ENCODE assay signal across 10 cellular contexts in the genomic region with DNA sequence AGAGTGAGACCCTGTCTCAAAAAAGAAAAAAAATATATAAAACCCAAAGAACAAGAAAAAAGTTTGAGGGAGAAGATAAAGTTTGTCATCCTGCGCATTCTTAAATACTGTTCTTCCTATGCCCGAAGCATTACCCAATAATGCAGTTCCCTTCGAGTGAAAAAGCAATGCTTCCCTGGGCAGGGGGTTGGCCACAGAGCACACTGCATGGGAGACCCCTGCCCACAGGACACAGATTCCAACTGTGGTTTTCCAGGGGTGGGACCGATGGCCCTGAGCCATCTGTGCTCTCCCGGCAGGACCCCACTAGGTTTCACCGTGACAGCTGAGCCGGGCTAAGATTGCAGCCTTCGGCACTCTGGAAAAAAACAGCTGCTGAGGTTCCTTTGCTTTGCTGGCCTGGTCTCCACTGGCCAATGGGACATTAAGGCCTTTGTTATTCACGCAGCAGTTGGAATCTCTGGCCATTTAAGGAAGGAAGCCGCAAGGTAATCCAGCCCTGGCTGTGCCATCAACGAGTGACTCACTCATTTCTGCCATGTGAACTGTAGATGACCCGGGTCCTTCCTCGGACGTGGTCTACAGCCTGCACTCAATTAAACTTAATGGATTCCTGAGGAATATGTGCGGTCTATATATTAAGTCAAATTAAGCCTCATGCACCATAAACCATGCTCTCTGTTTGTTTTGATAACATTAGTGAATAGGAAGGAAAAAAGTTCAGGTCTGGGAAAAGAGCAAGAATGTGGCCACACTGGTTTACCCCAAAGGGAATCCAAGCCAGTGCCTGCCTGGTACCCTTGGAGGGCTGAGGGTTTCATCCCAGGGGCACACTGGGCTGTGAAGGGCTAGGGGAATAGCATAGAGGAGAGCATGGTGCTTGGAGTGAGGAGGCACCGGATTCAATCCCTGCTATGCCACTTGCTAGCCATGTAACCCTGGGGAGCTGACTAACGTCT.
A peak's percentile ranks its signal among the peaks of the same experiment; 100 is the strongest.
DNase-seq lines count a peak whose midpoint lies in the region; ATAC-seq and TF ChIP-seq lines count a peak whose summit lies in the region.
"Had no signal": no experiment of that assay in that cellular context is flagged by ENCODE, and none has a peak within 500 bp of the region (broad histone marks: within the 10 kb centered on the region; RNA-seq: fewer than 3 reads in every experiment).

No MANE protein-coding gene starts in this region.

- peak; percentile 100 for DNase-seq in A172 (ENCODE audit: low spot score)
- DNase-seq in HPDE6-E6E7 (ENCODE audit: extremely low spot score): peak; percentile 83
- peak; percentile 29 for DNase-seq in brain pericyte (ENCODE audit: low read depth, low spot score)
- DNase-seq in iPS-NIHi7 (ENCODE audit: extremely low spot score): peak; percentile 80
- no peak for DNase-seq in GM13976 (ENCODE audit: low spot score)
- no peak for DNase-seq in OCI-M2 (lab: John Stamatoyannopoulos, UW; ENCODE audit: unreplicated experiment)
- no peak for DNase-seq in NCI-H345 (lab: John Stamatoyannopoulos, UW)
- DNase-seq: CD4-positive, CD25-positive, alpha-beta regulatory T cell; NCI-H1417 treated with DMSO at 0.1 percent for 48 hours had no signal

- no peak for ATAC-seq in HG02981 (IDR thresholded peaks at IDR 0.05; ENCODE audit: unreplicated experiment)

- TF ChIP-seq CTCF in GM13976 (IDR thresholded peaks at IDR 0.05; ENCODE audit: borderline replicate concordance, control extremely low read depth, extremely low read depth, insufficient read depth, missing control alignments): no peak

- in situ Hi-C loops in GM13976 (cut with MboI; ENCODE audit: low sequenced_read_pairs, unreplicated experiment): no loop called here

Comparison
In these comparisons a context has a peak if more than half of its experiments do, and no peak if none do; other contexts are left out.
1. DNase-seq: peak in A172 (single experiment), HPDE6-E6E7 (single experiment), brain pericyte (single experiment) and iPS-NIHi7 (single experiment); none in GM13976 (single experiment), OCI-M2 (single experiment) and NCI-H345 (single experiment).